In the genomic region with DNA sequence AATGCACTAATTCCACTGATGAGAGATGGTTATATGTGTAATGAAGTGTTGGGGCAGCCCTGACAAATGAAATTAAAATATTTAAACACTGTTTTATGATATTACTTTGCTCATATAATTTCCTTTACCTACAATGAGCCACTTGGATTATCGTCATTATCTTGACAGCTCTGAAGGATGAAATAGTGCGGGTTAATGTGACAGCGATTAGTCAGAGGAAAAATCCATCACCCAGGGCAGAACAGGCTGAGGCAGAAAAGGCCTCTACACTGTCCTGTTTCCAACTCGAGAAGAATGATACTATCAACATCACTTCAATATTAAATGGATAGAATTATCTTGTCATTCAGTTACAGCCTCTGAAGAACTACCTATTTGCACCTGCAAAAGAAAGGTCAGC, we compare ENCODE assay signal across 16 cellular contexts.
DNase-seq lines count a peak whose midpoint lies in the region; ATAC-seq and TF ChIP-seq lines count a peak whose summit lies in the region.
"Had no signal": no experiment of that assay in that cellular context is flagged by ENCODE, and none has a peak within 500 bp of the region (broad histone marks: within the 10 kb centered on the region; RNA-seq: fewer than 3 reads in every experiment).

No MANE protein-coding gene starts in this region.

- H3K27ac ChIP-seq in neural cell (ENCODE audit: low read length), result peak overlapping the region; percentile 57

- TF ChIP-seq EP300 in neural cell (conservative IDR thresholded peaks at IDR 0.05; ENCODE audit: poor library complexity, severe bottlenecking), result peak; percentile 90

- no peak for TF ChIP-seq CTCF in neural cell (IDR thresholded peaks at IDR 0.05; ENCODE audit: poor library complexity, severe bottlenecking)

- peak overlapping the region; percentile 39 for H3K4me3 ChIP-seq in neural cell (ENCODE audit: low read length)
- H3K4me3 ChIP-seq: GM23338 had no signal

- no peak overlapping the region for H2AFZ ChIP-seq in neural cell (ENCODE audit: low read depth, low read length)
- H2AFZ ChIP-seq: GM23338 had no signal

- peak overlapping the region; percentile 7 for H3K4me2 ChIP-seq in neural cell (ENCODE audit: low read length)
- H3K4me2 ChIP-seq: GM23338 had no signal

- H3K27me3 ChIP-seq in neural cell (ENCODE audit: insufficient read depth, low read depth, low read length), result no peaks in the 10 kb centered on the region

- H3K9me2 ChIP-seq in neural cell (ENCODE audit: insufficient read depth, low read length), result no peaks in the 10 kb centered on the region

- no peaks in the 10 kb centered on the region for H3K9me3 ChIP-seq in neural cell (ENCODE audit: low read length)

- no peaks in the 10 kb centered on the region for H3K36me3 ChIP-seq in neural cell (ENCODE audit: insufficient read depth, low read length)

- DNase-seq in NCI-H82 (lab: John Stamatoyannopoulos, UW) (peak; percentile 50), NCI-H82 treated with DMSO at 0.1 percent for 48 hours (lab: John Stamatoyannopoulos, UW; ENCODE audit: unreplicated experiment) (no peak), NCI-H1436 (lab: John Stamatoyannopoulos, UW) (peak; percentile 41), NCI-H2081 (lab: John Stamatoyannopoulos, UW) (peak; percentile 22 to 81)
- no peak for DNase-seq in activated CD4-positive, alpha-beta T cell treated with anti-CD3 and anti-CD28 coated beads, Interleukin-2, amount 50 U/mL, for 4 hours
- no peak for DNase-seq in stimulated activated CD4-positive, alpha-beta T cell treated with anti-CD3 and anti-CD28 coated beads, Interleukin-4, amount 100 ng/mL, for 4 hours
- DNase-seq: C1 segment of cervical spinal cord; Calu3; CD4-positive, alpha-beta T cell; DMS 273 treated with DMSO at 0.1 percent for 48 hours; DMS79 treated with DMSO at 0.1 percent for 48 hours; EL; H7 had no signal

- no peaks in the 10 kb centered on the region for H3K79me2 ChIP-seq in neural cell (replicated peaks; ENCODE audit: insufficient read depth, low read length)

- H4K20me1 ChIP-seq in neural cell (ENCODE audit: insufficient read depth), result no peaks in the 10 kb centered on the region

- H3F3A ChIP-seq in neural cell (ENCODE audit: insufficient read depth, low read length, poor library complexity, severe bottlenecking), result no peaks in the 10 kb centered on the region

- H3K9ac ChIP-seq in neural cell (ENCODE audit: low read length), result no peak overlapping the region

- ATAC-seq in HG02938 (IDR thresholded peaks at IDR 0.05; ENCODE audit: unreplicated experiment), result no peak
- ATAC-seq: GM23338 had no signal

- TF ChIP-seq RAD21 in neural cell (conservative IDR thresholded peaks at IDR 0.05), result no peak

TF ChIP-seq in neural cell, 6 proteins besides CTCF, POLR2A, EP300 and RAD21:
- TF ChIP-seq, protein P1, sequence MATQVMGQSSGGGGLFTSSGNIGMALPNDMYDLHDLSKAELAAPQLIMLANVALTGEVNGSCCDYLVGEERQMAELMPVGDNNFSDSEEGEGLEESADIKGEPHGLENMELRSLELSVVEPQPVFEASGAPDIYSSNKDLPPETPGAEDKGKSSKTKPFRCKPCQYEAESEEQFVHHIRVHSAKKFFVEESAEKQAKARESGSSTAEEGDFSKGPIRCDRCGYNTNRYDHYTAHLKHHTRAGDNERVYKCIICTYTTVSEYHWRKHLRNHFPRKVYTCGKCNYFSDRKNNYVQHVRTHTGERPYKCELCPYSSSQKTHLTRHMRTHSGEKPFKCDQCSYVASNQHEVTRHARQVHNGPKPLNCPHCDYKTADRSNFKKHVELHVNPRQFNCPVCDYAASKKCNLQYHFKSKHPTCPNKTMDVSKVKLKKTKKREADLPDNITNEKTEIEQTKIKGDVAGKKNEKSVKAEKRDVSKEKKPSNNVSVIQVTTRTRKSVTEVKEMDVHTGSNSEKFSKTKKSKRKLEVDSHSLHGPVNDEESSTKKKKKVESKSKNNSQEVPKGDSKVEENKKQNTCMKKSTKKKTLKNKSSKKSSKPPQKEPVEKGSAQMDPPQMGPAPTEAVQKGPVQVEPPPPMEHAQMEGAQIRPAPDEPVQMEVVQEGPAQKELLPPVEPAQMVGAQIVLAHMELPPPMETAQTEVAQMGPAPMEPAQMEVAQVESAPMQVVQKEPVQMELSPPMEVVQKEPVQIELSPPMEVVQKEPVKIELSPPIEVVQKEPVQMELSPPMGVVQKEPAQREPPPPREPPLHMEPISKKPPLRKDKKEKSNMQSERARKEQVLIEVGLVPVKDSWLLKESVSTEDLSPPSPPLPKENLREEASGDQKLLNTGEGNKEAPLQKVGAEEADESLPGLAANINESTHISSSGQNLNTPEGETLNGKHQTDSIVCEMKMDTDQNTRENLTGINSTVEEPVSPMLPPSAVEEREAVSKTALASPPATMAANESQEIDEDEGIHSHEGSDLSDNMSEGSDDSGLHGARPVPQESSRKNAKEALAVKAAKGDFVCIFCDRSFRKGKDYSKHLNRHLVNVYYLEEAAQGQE (IDR thresholded peaks at IDR 0.05; ENCODE audit: borderline replicate concordance), result no peak
- peak; percentile 72 for TF ChIP-seq POLR2AphosphoS5 (IDR thresholded peaks at IDR 0.05)

Comparison
In these comparisons a context has a peak if more than half of its experiments do, and no peak if none do; other contexts are left out.
1. DNase-seq: peak in NCI-H82 (single experiment), NCI-H1436 (single experiment) and NCI-H2081 (2 of 2); none in NCI-H82 treated with DMSO at 0.1 percent for 48 hours (single experiment), activated CD4-positive, alpha-beta T cell treated with anti-CD3 and anti-CD28 coated beads, Interleukin-2, amount 50 U/mL, for 4 hours (0 of 2) and stimulated activated CD4-positive, alpha-beta T cell treated with anti-CD3 and anti-CD28 coated beads, Interleukin-4, amount 100 ng/mL, for 4 hours (0 of 2).